In genomic region chr10:11339013-11339412, GRCh38 we compare ENCODE assay signal across 15 cellular contexts.
"Had no signal": no experiment of that assay in that cellular context is flagged by ENCODE, and none has a peak within 500 bp of the region (broad histone marks: within the 10 kb centered on the region; RNA-seq: fewer than 3 reads in every experiment).

No MANE protein-coding gene starts in this region.

- H3K36me3 ChIP-seq: brain microvascular endothelial cell, tibial nerve had no signal

- H3K27ac ChIP-seq: brain microvascular endothelial cell, epithelial cell of prostate, SK-N-MC had no signal

- H3K27me3 Mint-ChIP-seq: activated naive CD8-positive, alpha-beta T cell treated with anti-CD3 and anti-CD28 coated beads for 36 hours; dendritic cell treated with granulocyte-macrophage colony-stimulating factor and Interleukin-4, amounts not matched to agents 40 ng/mL and 50 ng/mL, for 4 days; stimulated activated memory B cell treated with anti-CD40 and anti-IgM and Interleukin-4, amounts not matched to agents 10 μg/mL and 1 μg/mL and 100 μg/mL, for 72 hours had no signal

- H3K27me3 ChIP-seq: brain microvascular endothelial cell, tibial nerve had no signal

- ATAC-seq: activated CD4-positive, CD25-positive, alpha-beta regulatory T cell treated with anti-CD3 and anti-CD28 coated beads, Interleukin-2, amount 50 U/mL, for 24 hours; stimulated activated memory B cell treated with anti-CD40 and anti-IgM and Interleukin-4, amounts not matched to agents 10 μg/mL and 1 μg/mL and 100 μg/mL, for 72 hours had no signal

- H3K4me3 ChIP-seq: lung, SK-N-MC, tibial nerve had no signal

- H3K36me3 Mint-ChIP-seq: mesothelial cell of epicardium had no signal

- H3K9me3 ChIP-seq: tibial nerve had no signal

- H3K9me3 Mint-ChIP-seq: activated naive CD8-positive, alpha-beta T cell treated with anti-CD3 and anti-CD28 coated beads for 36 hours; dendritic cell treated with granulocyte-macrophage colony-stimulating factor and Interleukin-4, amounts not matched to agents 40 ng/mL and 50 ng/mL, for 4 days; mesothelial cell of epicardium; stimulated activated memory B cell treated with anti-CD40 and anti-IgM and Interleukin-4, amounts not matched to agents 10 μg/mL and 1 μg/mL and 100 μg/mL, for 72 hours had no signal

- H3K4me3 Mint-ChIP-seq: activated naive CD8-positive, alpha-beta T cell treated with anti-CD3 and anti-CD28 coated beads for 36 hours; dendritic cell treated with granulocyte-macrophage colony-stimulating factor and Interleukin-4, amounts not matched to agents 40 ng/mL and 50 ng/mL, for 4 days; mesothelial cell of epicardium; stimulated activated memory B cell treated with anti-CD40 and anti-IgM and Interleukin-4, amounts not matched to agents 10 μg/mL and 1 μg/mL and 100 μg/mL, for 72 hours had no signal

- DNase-seq: activated gamma-delta T cell; activated naive CD8-positive, alpha-beta T cell treated with anti-CD3 and anti-CD28 coated beads for 36 hours; activated T-cell treated with anti-CD3 and anti-CD28 coated beads, Interleukin-2, amount 50 U/mL, for 48 hours; brain microvascular endothelial cell; left cardiac atrium; retina; T-helper 9 cell had no signal

- H3K27ac Mint-ChIP-seq: activated naive CD8-positive, alpha-beta T cell treated with anti-CD3 and anti-CD28 coated beads for 36 hours; dendritic cell treated with granulocyte-macrophage colony-stimulating factor and Interleukin-4, amounts not matched to agents 40 ng/mL and 50 ng/mL, for 4 days; mesothelial cell of epicardium; stimulated activated memory B cell treated with anti-CD40 and anti-IgM and Interleukin-4, amounts not matched to agents 10 μg/mL and 1 μg/mL and 100 μg/mL, for 72 hours had no signal
